In the genomic region with DNA sequence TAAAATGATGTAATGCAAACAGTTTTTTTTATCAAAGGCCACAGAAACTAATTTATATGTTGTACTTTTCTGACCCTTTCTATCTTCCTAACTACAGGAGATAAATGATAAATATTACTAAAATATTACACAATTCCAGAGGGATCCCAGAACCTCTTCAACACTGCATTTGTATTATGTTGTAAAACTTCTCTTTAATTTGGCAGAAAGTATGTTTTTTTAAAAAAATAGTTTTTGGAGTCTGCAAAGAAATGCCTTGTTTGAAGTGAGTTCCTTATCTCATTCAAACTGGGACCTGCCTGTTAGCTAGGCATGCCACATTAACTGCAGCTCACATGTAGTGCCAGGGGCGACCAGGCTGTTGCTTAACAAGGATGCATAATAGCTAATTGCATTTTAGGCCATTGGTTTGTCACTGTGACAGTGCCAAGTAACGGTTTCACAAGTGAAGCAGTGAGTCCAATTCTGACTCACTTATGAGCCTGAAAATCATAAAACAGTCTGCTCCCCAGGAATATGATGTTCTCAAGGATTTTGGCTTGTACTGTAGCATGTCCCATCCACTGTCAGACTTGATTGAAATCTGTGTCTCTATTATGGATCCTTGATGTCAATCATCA, we compare ENCODE assay signal across 14 cellular contexts.
A peak's percentile ranks its signal among the peaks of the same experiment; 100 is the strongest.
DNase-seq lines count a peak whose midpoint lies in the region; ATAC-seq and TF ChIP-seq lines count a peak whose summit lies in the region.
"Had no signal": no experiment of that assay in that cellular context is flagged by ENCODE, and none has a peak within 500 bp of the region (broad histone marks: within the 10 kb centered on the region; RNA-seq: fewer than 3 reads in every experiment).

No MANE protein-coding gene starts in this region.

- H3K27me3 ChIP-seq in MG63: no peaks in the 10 kb centered on the region

- TF ChIP-seq CTCF in omental fat pad (IDR thresholded peaks at IDR 0.05): no peak

- no peak overlapping the region for H3K4me3 ChIP-seq in MG63

- H3K9me3 ChIP-seq in MG63: no peaks in the 10 kb centered on the region

- H3K36me3 ChIP-seq in MG63: no peaks in the 10 kb centered on the region

- DNase-seq in AG20443 (ENCODE audit: low spot score): peak; percentile 63
- DNase-seq in MG63: peak; percentile 53
- peak; percentile 67 for DNase-seq in fibroblast of peridontal ligament (ENCODE audit: extremely low read depth)
- peak; percentile 26 for DNase-seq in omental fat pad (ENCODE audit: low spot score)
- no peak for DNase-seq in activated CD8-positive, alpha-beta memory T cell treated with anti-CD3 and anti-CD28 coated beads, Interleukin-2, amount 50 U/mL, for 48 hours
- DNase-seq in stimulated activated CD4-positive, alpha-beta T cell treated with anti-CD3 and anti-CD28 coated beads, Interleukin-2, amount 100 ng/mL, for 48 hours: no peak
- no peak for DNase-seq in SIG-M5 treated with dmso at 0.1 percent for 504 hours (lab: John Stamatoyannopoulos, UW; ENCODE audit: unreplicated experiment)
- DNase-seq: activated CD8-positive, alpha-beta memory T cell treated with anti-CD3 and anti-CD28 coated beads for 24 hours; activated naive CD8-positive, alpha-beta T cell treated with anti-CD3 and anti-CD28 coated beads, Interleukin-2, amount 10 ng/mL, durations not matched to agents 7 days and 5 days; H7; NK-92 treated with Interleukin-12 subunit alpha and Interleukin-12 subunit beta, amount 100 ng/mL, for 24 hours; stimulated activated CD4-positive, alpha-beta T cell treated with anti-CD3 and anti-CD28 coated beads, Interleukin-4, amount 100 ng/mL, for 4 hours; T-helper 1 cell had no signal

- ATAC-seq in omental fat pad (ENCODE audit: low FRiP score): peak; percentile 69
- ATAC-seq in HG03469 (IDR thresholded peaks at IDR 0.05; ENCODE audit: unreplicated experiment): no peak

Comparison
In these comparisons a context has a peak if more than half of its experiments do, and no peak if none do; other contexts are left out.
1. DNase-seq: peak in AG20443 (single experiment), MG63 (single experiment), fibroblast of peridontal ligament (single experiment) and omental fat pad (single experiment); none in activated CD8-positive, alpha-beta memory T cell treated with anti-CD3 and anti-CD28 coated beads, Interleukin-2, amount 50 U/mL, for 48 hours (single experiment), stimulated activated CD4-positive, alpha-beta T cell treated with anti-CD3 and anti-CD28 coated beads, Interleukin-2, amount 100 ng/mL, for 48 hours (0 of 2) and SIG-M5 treated with dmso at 0.1 percent for 504 hours (single experiment).